In the genomic region with DNA sequence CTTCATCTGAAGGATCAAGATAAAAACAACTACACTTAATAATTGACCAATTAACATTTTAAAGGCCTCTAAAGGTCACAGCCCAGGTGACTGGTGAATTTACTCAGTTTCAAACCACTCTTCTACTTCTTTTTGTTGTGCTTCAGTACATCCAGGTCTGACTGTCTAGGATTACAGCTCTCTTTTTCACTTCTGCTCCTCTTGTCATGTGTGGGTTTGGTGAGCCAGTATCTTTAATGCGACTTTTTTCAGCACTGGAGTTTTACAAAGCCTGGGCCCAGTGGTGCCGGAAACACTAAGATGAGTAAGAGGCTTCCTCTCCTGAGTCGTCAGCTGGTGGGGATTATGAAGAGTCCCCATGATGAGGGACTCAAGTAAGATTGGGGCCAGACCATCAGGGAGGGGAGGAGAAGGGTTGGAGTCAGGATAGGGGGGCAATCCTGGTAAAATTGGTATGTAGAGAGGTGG, we compare ENCODE assay signal across 8 cellular contexts. TPM values are rescaled to one million over a fixed set of nuclear protein-coding genes. Genes with fewer than 3 reads are reported as not detected.
DNase-seq lines count a peak whose midpoint lies in the region; ATAC-seq and TF ChIP-seq lines count a peak whose summit lies in the region.

No MANE protein-coding gene starts in this region.

- DNase-seq in T-helper 17 cell (peak in 2 of 3 donors; percentile 35 to 55), body of pancreas (no peak), NCI-H1048 (lab: John Stamatoyannopoulos, UW) (no peak), left ventricle myocardium inferior (no peak)
- DNase-seq in effector CD8-positive, alpha-beta T cell (lab: John Stamatoyannopoulos, UW), result peak; percentile 22
- peak; percentile 37 for DNase-seq in stimulated activated CD8-positive, alpha-beta memory T cell treated with anti-CD3 and anti-CD28 coated beads, Interleukin-7, amount 100 ng/mL, for 24 hours (ENCODE audit: low read depth)

- peaks cover 77% of the 10 kb centered on the region for H3K4me1 Mint-ChIP-seq in T-helper 17 cell

- peaks cover 13% of the 10 kb centered on the region for H3K36me3 Mint-ChIP-seq in T-helper 17 cell (ENCODE audit: low read depth)

- WGBS in body of pancreas, 2 donors, result 82 to 97% methylated on average over 3 of the region's 3 CpGs

- H3K27me3 ChIP-seq in body of pancreas (no peaks in the 10 kb centered on the region), left ventricle myocardium inferior (ENCODE audit: low read depth) (no peaks in the 10 kb centered on the region)

- no peak overlapping the region for H3K4me3 ChIP-seq in body of pancreas
- H3K4me3 ChIP-seq in left ventricle myocardium inferior, result no peak overlapping the region

- no peak for TF ChIP-seq POLR2A in body of pancreas (IDR thresholded peaks at IDR 0.05)

- H3K27ac ChIP-seq in body of pancreas (no peak overlapping the region), left ventricle myocardium inferior (replicated peaks) (no peak overlapping the region)

- intact Hi-C loops in body of pancreas (cut with DNase I) (no loop called here), left ventricle myocardium inferior (cut with micrococcal nuclease) (no loop called here)

- H3K4me3 Mint-ChIP-seq in T-helper 17 cell, result peak overlapping the region; percentile 90

- peak overlapping the region; percentile 92 for H3K27ac Mint-ChIP-seq in T-helper 17 cell

- no peak for TF ChIP-seq CTCF in body of pancreas (IDR thresholded peaks at IDR 0.05)
- TF ChIP-seq CTCF in left ventricle myocardium inferior (IDR thresholded peaks at IDR 0.05; ENCODE audit: borderline replicate concordance), result no peak

- no peaks in the 10 kb centered on the region for H3K9me3 ChIP-seq in T-helper 17 cell (ENCODE audit: control insufficient read depth, low read length, poor library complexity, severe bottlenecking)
- no peaks in the 10 kb centered on the region for H3K9me3 ChIP-seq in body of pancreas
- no peaks in the 10 kb centered on the region for H3K9me3 ChIP-seq in left ventricle myocardium inferior (replicated peaks)

- no peaks in the 10 kb centered on the region for H3K27me3 Mint-ChIP-seq in T-helper 17 cell

- peak; percentile 98 for ATAC-seq in GM18508 (IDR thresholded peaks at IDR 0.05; ENCODE audit: insufficient read depth, unreplicated experiment)
- ATAC-seq in HG02678 (IDR thresholded peaks at IDR 0.05; ENCODE audit: unreplicated experiment), result peak; percentile 97
- peak; percentile 62 for ATAC-seq in T-helper 17 cell
- ATAC-seq in body of pancreas, result no peak

- H3K4me1 ChIP-seq in body of pancreas, result peaks cover 20% of the 10 kb centered on the region
- H3K4me1 ChIP-seq in left ventricle myocardium inferior, result peaks cover 92% of the 10 kb centered on the region

- H3K36me3 ChIP-seq in body of pancreas (replicated peaks in 1 of 2; ENCODE audit: insufficient read depth in 1 of 2, low read depth in 2 of 2), result peaks cover 0 to under 1% of the 10 kb centered on the region in 2 donors
- H3K36me3 ChIP-seq in left ventricle myocardium inferior, result peaks cover 8% of the 10 kb centered on the region

RNA-seq across cellular contexts. Expression of a gene that starts 27.0 kb away (rescaled TPM):
- total RNA-seq in T-helper 17 cell (100 to 1,000 TPM; 172 to 197 TPM), body of pancreas (10 to 100 TPM; 14.2 to 16.1 TPM), left ventricle myocardium inferior (46.0 TPM)

Comparison
In these comparisons a context has a peak if more than half of its experiments do, and no peak if none do; other contexts are left out.
1. DNase-seq: peak in T-helper 17 cell (2 of 3), effector CD8-positive, alpha-beta T cell (single experiment) and stimulated activated CD8-positive, alpha-beta memory T cell treated with anti-CD3 and anti-CD28 coated beads, Interleukin-7, amount 100 ng/mL, for 24 hours (single experiment); none in body of pancreas (0 of 4), NCI-H1048 (single experiment) and left ventricle myocardium inferior (single experiment).